6 cellular contexts compared by ENCODE assay signal in the genomic region with DNA sequence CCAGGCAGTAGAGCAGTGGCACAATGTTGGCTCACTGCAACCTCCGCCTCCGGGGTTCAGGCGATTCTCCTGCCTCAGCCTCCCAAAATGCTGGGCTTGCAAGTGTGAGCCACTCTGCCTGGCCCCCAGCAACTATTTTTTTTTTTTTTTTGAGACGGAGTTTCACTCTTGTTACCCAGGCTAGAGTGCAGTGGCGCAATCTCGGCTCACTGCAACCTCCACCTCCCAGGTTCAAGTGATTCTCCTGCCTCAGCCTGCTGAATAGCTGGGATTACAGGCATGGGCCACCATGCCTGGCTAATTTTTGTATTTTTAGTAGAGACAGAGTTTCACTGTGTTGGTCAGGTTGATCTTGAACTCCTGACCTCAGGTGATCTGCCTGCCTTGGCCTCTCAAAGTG. TPM values are rescaled to one million over a fixed set of nuclear protein-coding genes. Genes with fewer than 3 reads are reported as not detected.
DNase-seq lines count a peak whose midpoint lies in the region; ATAC-seq, FAIRE-seq and TF ChIP-seq lines count a peak whose summit lies in the region.
"Not testable (repeated sequence)": the region's sequence is repeated elsewhere in the genome, so short reads cannot be mapped to it uniquely, and the experiment has no call there.

No MANE protein-coding gene starts in this region.

- BruUV-seq in HepG2 (replicated peaks; lab: Mats Ljungman, UMichigan): not testable (repeated sequence)

- POLR2A ChIA-PET in HepG2 (lab: Yijun Ruan, JAX): not testable (repeated sequence)

- 88 to 93% methylated on average over 3 to 6 of the region's 6 CpGs for WGBS in GM23248 (ENCODE audit: low coverage in 1 of 2, low lambda C conversion rate in 2 of 2, missing lambda C conversion rate in 2 of 2), 2 experiments
- 79% methylated on average over 6 of the region's 6 CpGs for whole genome bisulfite sequencing in HepG2 (ENCODE audit: low lambda C conversion rate)
- 78 to 83% methylated on average over 6 of the region's 6 CpGs for WGBS in testis, 2 donors

- peaks cover 65% of the 10 kb centered on the region for H4K20me1 ChIP-seq in BLaER1
- H4K20me1 ChIP-seq in GM23248 (ENCODE audit: insufficient read depth); HepG2 (ENCODE audit: insufficient read depth, low read length): not testable (repeated sequence)

- not testable (repeated sequence) for TF ChIP-seq CTCF in HepG2 (CRISPR knock-in tag; IDR thresholded peaks at IDR 0.05); lower lobe of right lung (IDR thresholded peaks at IDR 0.05); testis (IDR thresholded peaks at IDR 0.05)

- intact Hi-C loops in HepG2 (cut with micrococcal nuclease; ENCODE audit: unreplicated experiment); lower lobe of right lung (cut with DNase I); testis (cut with DNase I; ENCODE audit: low total_unique reads): not testable (repeated sequence)

- not testable (repeated sequence) for H2AFZ ChIP-seq in GM23248; HepG2 (ENCODE audit: low read length)

- TF ChIP-seq EP300 in HepG2 (IDR thresholded peaks at IDR 0.05; ENCODE audit: low read depth in 2 of 2, low read length in 2 of 2); HepG2 (CRISPR knock-in tag; IDR thresholded peaks at IDR 0.05; ENCODE audit: borderline replicate concordance): not testable (repeated sequence)

- in situ Hi-C loops in GM23248 (cut with MboI); HepG2 (cut with HindIII; ENCODE audit: extremely low pct_ligation_motif_present, low pct_unique_long_range_greater_than_20kb): not testable (repeated sequence)

- not testable (repeated sequence) for H3F3A ChIP-seq in GM23248 (ENCODE audit: insufficient read depth)

- ATAC-seq in HepG2: not testable (repeated sequence)
- ATAC-seq in lower lobe of right lung: peak in 1 of 2 donors; percentile 37

- CTCF ChIA-PET in HepG2 (lab: Yijun Ruan, JAX; ENCODE audit: low intra/inter-chr PET ratio, low total read pairs): not testable (repeated sequence)

- DNase-seq in GM23248; epithelial cell of prostate (ENCODE audit: low read depth, low spot score); HepG2 (ENCODE audit: low spot score); testis: not testable (repeated sequence)
- peak; percentile 53 for DNase-seq in lower lobe of right lung

- H3K9me2 ChIP-seq in GM23248 (ENCODE audit: insufficient read depth): not testable (repeated sequence)

- H3K9ac ChIP-seq in BLaER1; GM23248; HepG2 (ENCODE audit: insufficient read depth, low read depth, low read length): not testable (repeated sequence)

- H3K4me1 ChIP-seq in BLaER1: peaks cover 39% of the 10 kb centered on the region
- not testable (repeated sequence) for H3K4me1 ChIP-seq in GM23248 (ENCODE audit: insufficient read depth)
- H3K4me1 ChIP-seq in HepG2 (ENCODE audit: insufficient read depth, low read length): peaks cover 26% of the 10 kb centered on the region
- H3K4me1 ChIP-seq in lower lobe of right lung: peaks cover 39% of the 10 kb centered on the region
- peaks cover 47% of the 10 kb centered on the region for H3K4me1 ChIP-seq in testis

- not testable (repeated sequence) for TF ChIP-seq RAD21 in HepG2 (CRISPR knock-in tag; IDR thresholded peaks at IDR 0.05)

- H3K9me3 ChIP-seq in BLaER1; GM23248 (ENCODE audit: low read depth); HepG2 (ENCODE audit: low read length); lower lobe of right lung; testis: not testable (repeated sequence)

- not testable (repeated sequence) for TF ChIP-seq POLR2A in HepG2 (IDR thresholded peaks at IDR 0.05; ENCODE audit: insufficient read depth in 1 of 2, low read depth in 2 of 2, low read length in 2 of 2); testis (IDR thresholded peaks at IDR 0.05)

- H3K4me2 ChIP-seq in BLaER1: peak overlapping the region; percentile 75
- H3K4me2 ChIP-seq in GM23248 (ENCODE audit: unreplicated experiment); HepG2 (ENCODE audit: low read depth, low read length): not testable (repeated sequence)

- FAIRE-seq in HepG2 (lab: Jason Lieb, UNC): not testable (repeated sequence)

- not testable (repeated sequence) for H3K36me3 ChIP-seq in BLaER1; GM23248 (ENCODE audit: low read depth); HepG2 (replicated peaks in 1 of 2; ENCODE audit: control insufficient read depth in 1 of 2, insufficient read depth in 2 of 2, low read length in 2 of 2); lower lobe of right lung; testis (ENCODE audit: low read depth, missing control alignments)

- H3K27ac ChIP-seq in BLaER1; HepG2 (ENCODE audit: extremely low read length, insufficient read depth, low read length); lower lobe of right lung: not testable (repeated sequence)
- H3K27ac ChIP-seq in GM23248 (peak overlapping the region; percentile 30; the same call in 1 of the 2 replicates), epithelial cell of prostate (peak overlapping the region; percentile 32), testis (peak overlapping the region; percentile 3 to 80)

- not testable (repeated sequence) for H3K27me3 ChIP-seq in BLaER1; GM23248 (replicated peaks; ENCODE audit: insufficient read depth); HepG2 (ENCODE audit: control insufficient read depth in 1 of 2, insufficient read depth in 2 of 2, low read length in 2 of 2); lower lobe of right lung (ENCODE audit: low read depth); testis

- H3K4me3 ChIP-seq in BLaER1; GM23248; HepG2 (replicated peaks in 1 of 3; ENCODE audit: insufficient read depth in 1 of 3, low read depth in 2 of 3, low read length in 3 of 3); lower lobe of right lung; testis: not testable (repeated sequence)

- H3K79me2 ChIP-seq in GM23248 (ENCODE audit: insufficient read depth): peaks cover 97% of the 10 kb centered on the region
- not testable (repeated sequence) for H3K79me2 ChIP-seq in HepG2 (ENCODE audit: insufficient read depth, low read length)

RNA-seq across cellular contexts. Expression of gene ZYG11B, which starts 23.9 kb away (rescaled TPM):
- 56.1 and 57.9 TPM in 2 replicates for total RNA-seq in GM23248 (2014; rRNA removed; shearing (Covaris generic))
- polyA plus RNA-seq in GM23248 (2016; fragmentation: Nextera tagmentation; extraction: Ambion mirVana) (15.1 and 16.1 TPM in 2 replicates), HepG2 (2011; rRNA removed) (6.4 and 6.9 TPM in 2 replicates), testis (ENCODE audit: insufficient read depth, low read depth, low replicate concordance) (17.7 TPM)
- total RNA-seq in HepG2 (2016; rRNA removed; fragmentation: Illumina TruSeq; extraction: Trizol) (17.9 and 28.1 TPM in 2 replicates), lower lobe of right lung (30.6 TPM), testis (10 to 100 TPM; 73.1 to 76.6 TPM)
- 2.2 and 2.5 TPM in 2 replicates for total RNA-seq in HepG2 (2016; cell fraction: cytosol; rRNA removed; fragmentation: Illumina TruSeq; extraction: Trizol; ENCODE audit: low read depth)
- 18.2 and 27.0 TPM in 2 replicates for total RNA-seq in HepG2 (2016; cell fraction: insoluble cytoplasmic fraction; rRNA removed; fragmentation: Illumina TruSeq; extraction: Trizol)
- total RNA-seq in HepG2 (2016; cell fraction: membrane; rRNA removed; fragmentation: Illumina TruSeq; extraction: Trizol): 8.1 and 8.3 TPM in 2 replicates
- total RNA-seq in HepG2 (2016; cell fraction: nucleus; rRNA removed; fragmentation: Illumina TruSeq; extraction: Trizol): 17.9 and 18.0 TPM in 2 replicates
- polyA plus RNA-seq in HepG2 (2011; cell fraction: cytosol; rRNA removed): 3.3 and 4.9 TPM in 2 replicates
- 3.6 and 4.2 TPM in 2 replicates for polyA plus RNA-seq in HepG2 (2011; cell fraction: nucleus; rRNA removed)
- polyA plus RNA-seq in HepG2 (2012): 3.8 and 5.0 TPM in 2 replicates
- 0.28 and 0.43 TPM in 2 replicates for polyA plus RNA-seq in HepG2 (2016; cell fraction: cytosol; fragmentation: Illumina TruSeq; extraction: Trizol; ENCODE audit: low read depth)
- 9.8 and 10.7 TPM in 2 replicates for polyA plus RNA-seq in HepG2 (2016; cell fraction: insoluble cytoplasmic fraction; fragmentation: Illumina TruSeq; extraction: Trizol; ENCODE audit: low read depth)
- 1.7 and 1.8 TPM in 2 replicates for polyA plus RNA-seq in HepG2 (2016; cell fraction: membrane; fragmentation: Illumina TruSeq; extraction: Trizol; ENCODE audit: low read depth)
- polyA plus RNA-seq in HepG2 (2016; cell fraction: nucleus; fragmentation: Illumina TruSeq; extraction: Trizol; ENCODE audit: insufficient read depth, low read depth): 8.2 and 8.3 TPM in 2 replicates
- 23.6 and 31.5 TPM in 2 replicates for polyA minus RNA-seq in HepG2 (2011; rRNA and poly(A)+ RNA removed; ENCODE audit: low replicate concordance)
- polyA minus RNA-seq in HepG2 (2011; cell fraction: cytosol; rRNA and poly(A)+ RNA removed): 10.2 and 11.1 TPM in 2 replicates
- polyA minus RNA-seq in HepG2 (2011; cell fraction: nucleus; rRNA and poly(A)+ RNA removed): 26.4 and 34.1 TPM in 2 replicates

RNA-seq across cellular contexts. Expression of gene COA7, which starts 52.0 kb away (rescaled TPM):
- total RNA-seq in GM23248 (2014; rRNA removed; shearing (Covaris generic)): 5.1 and 6.9 TPM in 2 replicates
- polyA plus RNA-seq in GM23248 (2016; fragmentation: Nextera tagmentation; extraction: Ambion mirVana): 12.1 and 12.9 TPM in 2 replicates
- total RNA-seq in HepG2 (2016; rRNA removed; fragmentation: Illumina TruSeq; extraction: Trizol): 30.4 and 60.7 TPM in 2 replicates
- 7.9 and 8.2 TPM in 2 replicates for total RNA-seq in HepG2 (2016; cell fraction: cytosol; rRNA removed; fragmentation: Illumina TruSeq; extraction: Trizol; ENCODE audit: low read depth)
- total RNA-seq in HepG2 (2016; cell fraction: insoluble cytoplasmic fraction; rRNA removed; fragmentation: Illumina TruSeq; extraction: Trizol): 35.7 and 61.3 TPM in 2 replicates
- total RNA-seq in HepG2 (2016; cell fraction: membrane; rRNA removed; fragmentation: Illumina TruSeq; extraction: Trizol): 21.1 and 21.8 TPM in 2 replicates
- 11.9 and 13.9 TPM in 2 replicates for total RNA-seq in HepG2 (2016; cell fraction: nucleus; rRNA removed; fragmentation: Illumina TruSeq; extraction: Trizol)
- polyA plus RNA-seq in HepG2 (2011; rRNA removed): 12.3 and 13.7 TPM in 2 replicates
- 14.4 and 15.5 TPM in 2 replicates for polyA plus RNA-seq in HepG2 (2011; cell fraction: cytosol; rRNA removed)
- polyA plus RNA-seq in HepG2 (2011; cell fraction: nucleus; rRNA removed): 3.6 and 5.4 TPM in 2 replicates
- polyA plus RNA-seq in HepG2 (2012): 23.9 and 27.0 TPM in 2 replicates
- polyA plus RNA-seq in HepG2 (2016; cell fraction: cytosol; fragmentation: Illumina TruSeq; extraction: Trizol; ENCODE audit: low read depth): 6.2 and 6.5 TPM in 2 replicates
- polyA plus RNA-seq in HepG2 (2016; cell fraction: insoluble cytoplasmic fraction; fragmentation: Illumina TruSeq; extraction: Trizol; ENCODE audit: low read depth): 52.4 and 54.7 TPM in 2 replicates
- polyA plus RNA-seq in HepG2 (2016; cell fraction: membrane; fragmentation: Illumina TruSeq; extraction: Trizol; ENCODE audit: low read depth): 13.1 and 13.3 TPM in 2 replicates
- 24.3 and 25.2 TPM in 2 replicates for polyA plus RNA-seq in HepG2 (2016; cell fraction: nucleus; fragmentation: Illumina TruSeq; extraction: Trizol; ENCODE audit: insufficient read depth, low read depth)
- 20.8 and 60.9 TPM in 2 replicates for polyA minus RNA-seq in HepG2 (2011; rRNA and poly(A)+ RNA removed; ENCODE audit: low replicate concordance)
- 6.9 and 10.1 TPM in 2 replicates for polyA minus RNA-seq in HepG2 (2011; cell fraction: cytosol; rRNA and poly(A)+ RNA removed)
- 4.2 and 6.1 TPM in 2 replicates for polyA minus RNA-seq in HepG2 (2011; cell fraction: nucleus; rRNA and poly(A)+ RNA removed)
- 14.4 TPM for total RNA-seq in lower lobe of right lung
- 10 to 100 TPM; 10.0 to 11.5 TPM for total RNA-seq in testis
- polyA plus RNA-seq in testis (ENCODE audit: insufficient read depth, low read depth, low replicate concordance): 8.7 TPM
